21 cellular contexts compared by ENCODE assay signal in genomic region chr12:44627767-44628166, GRCh38.
DNase-seq lines count a peak whose midpoint lies in the region; ATAC-seq, FAIRE-seq and TF ChIP-seq lines count a peak whose summit lies in the region.
"Had no signal": no experiment of that assay in that cellular context is flagged by ENCODE, and none has a peak within 500 bp of the region (broad histone marks: within the 10 kb centered on the region; RNA-seq: fewer than 3 reads in every experiment).

No MANE protein-coding gene starts in this region.

- H4K5ac ChIP-seq in IMR-90 (ENCODE audit: low read depth, low read length): no peak overlapping the region

- intact Hi-C loops in IMR-90 (cut with micrococcal nuclease): no loop called here
- intact Hi-C loops in K562 (cut with micrococcal nuclease): no loop called here
- intact Hi-C loops in activated T-helper 2 cell treated with anti-CD3 and anti-CD28 coated beads, Interferon-gamma antibody, Interleukin-2, Interleukin-4, amounts not matched to agents 10 μg/mL and 5 μg/mL and 100 μg/mL, durations not matched to agents 14 hours and 24 hours and 36 hours (cut with micrococcal nuclease): no loop called here

- no peak overlapping the region for H2AK5ac ChIP-seq in IMR-90 (ENCODE audit: low read depth, low read length)

- no peaks in the 10 kb centered on the region for H3K79me1 ChIP-seq in IMR-90 (ENCODE audit: low read depth in 1 of 2, low read length in 2 of 2)

- no peak for TF ChIP-seq POLR2A in A549 (IDR thresholded peaks at IDR 0.05; ENCODE audit: low read length)
- TF ChIP-seq POLR2A in IMR-90 (IDR thresholded peaks at IDR 0.05; ENCODE audit: low read depth, low read length): no peak
- TF ChIP-seq POLR2A in K562 (conservative IDR thresholded peaks at IDR 0.05): no peak

- no peak overlapping the region for H3K27ac Mint-ChIP-seq in activated T-helper 2 cell treated with anti-CD3 and anti-CD28 coated beads, Interferon-gamma antibody, Interleukin-2, Interleukin-4, amounts not matched to agents 10 μg/mL and 5 μg/mL and 100 μg/mL, durations not matched to agents 14 hours and 24 hours and 36 hours
- H3K27ac Mint-ChIP-seq: CD4-positive, alpha-beta T cell; HFFc6; IgD-negative memory B cell had no signal

- no peak overlapping the region for H4K8ac ChIP-seq in IMR-90 (ENCODE audit: low read depth in 2 of 2, low read length in 2 of 2)

- no peak overlapping the region for H2BK20ac ChIP-seq in IMR-90 (ENCODE audit: low read depth, low read length)

- no peaks in the 10 kb centered on the region for H3K27me3 Mint-ChIP-seq in activated T-helper 2 cell treated with anti-CD3 and anti-CD28 coated beads, Interferon-gamma antibody, Interleukin-2, Interleukin-4, amounts not matched to agents 10 μg/mL and 5 μg/mL and 100 μg/mL, durations not matched to agents 14 hours and 24 hours and 36 hours (ENCODE audit: low read depth)
- H3K27me3 Mint-ChIP-seq: CD4-positive, alpha-beta T cell; IgD-negative memory B cell had no signal

- H4K20me1 ChIP-seq in IMR-90 (ENCODE audit: insufficient read depth, low read length) (no peaks in the 10 kb centered on the region), K562 (replicated peaks; ENCODE audit: control insufficient read depth, insufficient read depth, low read length) (no peaks in the 10 kb centered on the region)

- TF ChIP-seq EP300 in A549 (IDR thresholded peaks at IDR 0.05) (no peak), K562 (IDR thresholded peaks at IDR 0.05; ENCODE audit: low read length) (no peak)

- DNase-seq in A549 (ENCODE audit: low read depth in 1 of 2, low spot score in 1 of 2) (no peak), IMR-90 (no peak), SK-N-MC (ENCODE audit: low read depth, low spot score) (no peak), K562 (ENCODE audit: extremely low read depth in 1 of 4, low spot score in 3 of 4) (no peak), caudate nucleus (lab: John Stamatoyannopoulos, UW) (no peak), NAMALWA (ENCODE audit: low spot score) (no peak)
- no peak for DNase-seq in activated T-helper 2 cell treated with anti-CD3 and anti-CD28 coated beads, Interferon-gamma antibody, Interleukin-2, Interleukin-4, amounts not matched to agents 10 μg/mL and 5 μg/mL and 100 μg/mL, durations not matched to agents 14 hours and 24 hours and 36 hours (ENCODE audit: low spot score)
- DNase-seq in effector CD4-positive, alpha-beta T cell: no peak
- DNase-seq: AML-193; Caco-2; CD4-positive, alpha-beta T cell; GOT3; H7; HFFc6 had no signal

- H3K23ac ChIP-seq in IMR-90 (ENCODE audit: low read depth, low read length): no peak overlapping the region

- H2AFZ ChIP-seq in IMR-90 (replicated peaks; ENCODE audit: low read length, poor library complexity) (no peak overlapping the region), K562 (ENCODE audit: low read depth, low read length) (no peak overlapping the region)

- WGBS in A549 (ENCODE audit: missing lambda C conversion rate): 29% methylated on average over 3 of the region's 3 CpGs
- WGBS in IMR-90 (ENCODE audit: extremely low coverage in 2 of 2, insufficient read length in 1 of 2), 2 experiments: no CpG with 5 or more reads among the region's 3 CpGs
- 2% methylated on average over 3 of the region's 3 CpGs for WGBS in K562 (ENCODE audit: insufficient coverage, low coverage, missing lambda C conversion rate)

- no peaks in the 10 kb centered on the region for H3K79me2 ChIP-seq in K562 (ENCODE audit: control insufficient read depth, insufficient read depth, low read length)

- H3K9me3 ChIP-seq in A549 (no peaks in the 10 kb centered on the region), IMR-90 (ENCODE audit: control insufficient read depth, insufficient read depth, low read length) (no peaks in the 10 kb centered on the region), SK-N-MC (ENCODE audit: low read depth, low read length) (no peaks in the 10 kb centered on the region), K562 (replicated peaks; ENCODE audit: control insufficient read depth, insufficient read depth, low read depth, low read length) (no peaks in the 10 kb centered on the region)
- H3K9me3 ChIP-seq: Caco-2 had no signal

- no peak overlapping the region for H2BK15ac ChIP-seq in IMR-90 (ENCODE audit: low read depth, low read length)

- no TSS peak for BruUV-seq in IMR-90 (replicated peaks; lab: Mats Ljungman, UMichigan)
- BruUV-seq in K562 (replicated peaks; lab: Mats Ljungman, UMichigan): no TSS peak

- H3K4me2 ChIP-seq in A549 (no peak overlapping the region), IMR-90 (ENCODE audit: low read depth, low read length) (no peak overlapping the region), K562 (ENCODE audit: insufficient read depth, low read length) (no peak overlapping the region)

- H3K4ac ChIP-seq in IMR-90 (ENCODE audit: low read depth, low read length): no peak overlapping the region

- no peak for ATAC-seq in A549
- ATAC-seq in IMR-90 (ENCODE audit: low read depth): no peak
- no peak for ATAC-seq in K562
- ATAC-seq: HCT116 had no signal

- no peak overlapping the region for H4K91ac ChIP-seq in IMR-90 (ENCODE audit: insufficient read depth, low read depth, low read length)

- CTCF ChIA-PET in A549 (lab: Yijun Ruan, JAX) (no interaction called here), IMR-90 (lab: Yijun Ruan, JAX) (interaction anchor here (0.6 kb wide), 1 partner anchor 22 kb away, joined by 5 read pairs; no protein-coding TSS in a partner anchor), K562 (lab: Yijun Ruan, JAX; ENCODE audit: low intra/inter-chr PET ratio) (no interaction called here)

- no peak overlapping the region for H3K4me3 ChIP-seq in A549
- H3K4me3 ChIP-seq in IMR-90 (ENCODE audit: insufficient read depth, low read depth, low read length): no peak overlapping the region
- peak overlapping the region; percentile 44; the same call in 1 of the 2 replicates for H3K4me3 ChIP-seq in SK-N-MC
- no peak overlapping the region for H3K4me3 ChIP-seq in K562

- FAIRE-seq in A549 (lab: Jason Lieb, UNC) (no peak), K562 (lab: Jason Lieb, UNC) (no peak)
- FAIRE-seq: A204.1, G401.6, GM12891 had no signal

- H3K56ac ChIP-seq in IMR-90 (ENCODE audit: extremely low read depth, insufficient read depth, low read length): no peak overlapping the region

- H3K9me3 Mint-ChIP-seq in activated T-helper 2 cell treated with anti-CD3 and anti-CD28 coated beads, Interferon-gamma antibody, Interleukin-2, Interleukin-4, amounts not matched to agents 10 μg/mL and 5 μg/mL and 100 μg/mL, durations not matched to agents 14 hours and 24 hours and 36 hours: no peaks in the 10 kb centered on the region
- H3K9me3 Mint-ChIP-seq: CD4-positive, alpha-beta T cell; IgD-negative memory B cell had no signal

- no peak overlapping the region for H3K18ac ChIP-seq in IMR-90 (ENCODE audit: low read depth, low read length)

- H3K27ac ChIP-seq in A549 (no peak overlapping the region), IMR-90 (ENCODE audit: insufficient read depth, low read length) (no peak overlapping the region), SK-N-MC (no peak overlapping the region), K562 (ENCODE audit: extremely low read depth, low read depth, low read length) (no peak overlapping the region), caudate nucleus (ENCODE audit: low read depth, low read length) (no peak overlapping the region)
- H3K27ac ChIP-seq: C4-2B, HL-60 had no signal

- H3K9ac ChIP-seq in IMR-90 (ENCODE audit: low read depth, low read length) (no peak overlapping the region), SK-N-MC (ENCODE audit: insufficient read length) (no peak overlapping the region), K562 (ENCODE audit: insufficient read depth in 1 of 2, low read depth in 2 of 2, low read length in 2 of 2) (no peak overlapping the region)

- no peaks in the 10 kb centered on the region for H3K36me3 Mint-ChIP-seq in activated T-helper 2 cell treated with anti-CD3 and anti-CD28 coated beads, Interferon-gamma antibody, Interleukin-2, Interleukin-4, amounts not matched to agents 10 μg/mL and 5 μg/mL and 100 μg/mL, durations not matched to agents 14 hours and 24 hours and 36 hours (ENCODE audit: low read depth)
- H3K36me3 Mint-ChIP-seq: IgD-negative memory B cell had no signal

- in situ Hi-C loops in IMR-90 (cut with MboI; ENCODE audit: low sequenced_read_pairs): no loop called here
- in situ Hi-C loops in K562 (cut with MboI): no loop called here

- TF ChIP-seq CTCF in A549 (IDR thresholded peaks at IDR 0.05): no peak
- no peak for TF ChIP-seq CTCF in IMR-90 (conservative IDR thresholded peaks at IDR 0.05; ENCODE audit: low read depth, low read length)
- TF ChIP-seq CTCF in K562 (IDR thresholded peaks at IDR 0.05 in 2 of 3, conservative IDR thresholded peaks at IDR 0.05 in 1 of 3; ENCODE audit: insufficient read depth in 2 of 3, low read depth in 1 of 3, low read length in 3 of 3): no peak

- POLR2A ChIA-PET in A549 (lab: Yijun Ruan, JAX): no interaction called here
- POLR2A ChIA-PET in IMR-90 (lab: Charles Lee; ENCODE audit: unreplicated experiment): no interaction called here
- POLR2A ChIA-PET in K562 (lab: Yijun Ruan, JAX): no interaction called here

- no peak overlapping the region for H2BK120ac ChIP-seq in IMR-90 (ENCODE audit: low read depth, low read length)

- no peak overlapping the region for H2AK9ac ChIP-seq in IMR-90 (replicated peaks; ENCODE audit: low read depth, low read length, poor library complexity)

- dilution Hi-C loops in IMR-90 (cut with HindIII; ENCODE audit: low sequenced_read_pairs, unreplicated experiment): no loop called here

- H3K9me1 ChIP-seq in IMR-90 (ENCODE audit: insufficient read depth, low read length) (no peaks in the 10 kb centered on the region), K562 (ENCODE audit: control insufficient read depth, insufficient read depth, low read length) (no peaks in the 10 kb centered on the region)

- H2BK5ac ChIP-seq in IMR-90 (ENCODE audit: low read depth, low read length, poor library complexity, severe bottlenecking): no peak overlapping the region

- H3K36me3 ChIP-seq in IMR-90 (ENCODE audit: control insufficient read depth, insufficient read depth, low read length) (no peaks in the 10 kb centered on the region), SK-N-MC (ENCODE audit: insufficient read depth, low read length) (no peaks in the 10 kb centered on the region), K562 (ENCODE audit: control insufficient read depth, insufficient read depth, low read length) (no peaks in the 10 kb centered on the region)

- TF ChIP-seq RAD21 in A549 (conservative IDR thresholded peaks at IDR 0.05 in 1 of 2, IDR thresholded peaks at IDR 0.05 in 1 of 2): no peak
- TF ChIP-seq RAD21 in IMR-90 (IDR thresholded peaks at IDR 0.05; ENCODE audit: low read length): no peak
- no peak for TF ChIP-seq RAD21 in K562 (CRISPR knock-in tag; conservative IDR thresholded peaks at IDR 0.05 in 1 of 2, IDR thresholded peaks at IDR 0.05 in 1 of 2)

- no peak overlapping the region for H3K4me3 Mint-ChIP-seq in activated T-helper 2 cell treated with anti-CD3 and anti-CD28 coated beads, Interferon-gamma antibody, Interleukin-2, Interleukin-4, amounts not matched to agents 10 μg/mL and 5 μg/mL and 100 μg/mL, durations not matched to agents 14 hours and 24 hours and 36 hours (ENCODE audit: low read depth)
- H3K4me3 Mint-ChIP-seq: CD4-positive, alpha-beta T cell; HFFc6; IgD-negative memory B cell had no signal

- H3K27me3 ChIP-seq in IMR-90 (ENCODE audit: control insufficient read depth, insufficient read depth, low read length): no peaks in the 10 kb centered on the region
- no peaks in the 10 kb centered on the region for H3K27me3 ChIP-seq in K562 (ENCODE audit: control insufficient read depth in 2 of 2, insufficient read depth in 2 of 2, low read length in 2 of 2)

- H3K4me1 Mint-ChIP-seq in activated T-helper 2 cell treated with anti-CD3 and anti-CD28 coated beads, Interferon-gamma antibody, Interleukin-2, Interleukin-4, amounts not matched to agents 10 μg/mL and 5 μg/mL and 100 μg/mL, durations not matched to agents 14 hours and 24 hours and 36 hours (ENCODE audit: low read depth): no peaks in the 10 kb centered on the region
- H3K4me1 Mint-ChIP-seq: IgD-negative memory B cell had no signal

- H3K14ac ChIP-seq in IMR-90 (replicated peaks; ENCODE audit: low read depth, low read length): no peak overlapping the region

- H3K4me1 ChIP-seq in A549 (no peaks in the 10 kb centered on the region), IMR-90 (ENCODE audit: control insufficient read depth, insufficient read depth, low read length) (no peaks in the 10 kb centered on the region), K562 (replicated peaks in 1 of 2; ENCODE audit: control insufficient read depth in 2 of 2, insufficient read depth in 2 of 2, low read length in 2 of 2) (no peaks in the 10 kb centered on the region)
- H3K4me1 ChIP-seq: Caco-2 had no signal

Comparison
In these comparisons a context has a peak if more than half of its experiments do, and no peak if none do; other contexts are left out.
1. Of the 35 proteins assayed by ChIP-seq in both K562 and A549: peak only in K562: none; only in A549: MAFK; in both: none; in neither: 34.